8 cellular contexts compared by ENCODE assay signal in genomic region chr17:75753514-75754377, GRCh38. TPM values are rescaled to one million over a fixed set of nuclear protein-coding genes. Genes with fewer than 3 reads are reported as not detected.
DNase-seq lines count a peak whose midpoint lies in the region; ATAC-seq and TF ChIP-seq lines count a peak whose summit lies in the region.

No MANE protein-coding gene starts in this region.

- POLR2A ChIA-PET in AG04450 (lab: Yijun Ruan, JAX), result interaction anchor here (0.6 to 2.3 kb wide), 6 partner anchors 8 to 120 kb away, joined by 3 to 18 read pairs (median 10); partner anchors contain the start of gene GALK1

- H3K27me3 ChIP-seq in AG04450 (ENCODE audit: control insufficient read depth, insufficient read depth, low read length), result peaks cover 3% of the 10 kb centered on the region

- ATAC-seq in GM19035 (IDR thresholded peaks at IDR 0.05; ENCODE audit: unreplicated experiment), result peak; percentile 64
- ATAC-seq in central memory CD8-positive, alpha-beta T cell (replicated peaks; ENCODE audit: extremely low read depth, poor library complexity, severe bottlenecking), result peak; percentile 84
- peak; percentile 75 for ATAC-seq in left lobe of liver

- H3K36me3 Mint-ChIP-seq in central memory CD8-positive, alpha-beta T cell (ENCODE audit: insufficient read depth), result peaks cover 4% of the 10 kb centered on the region

- CTCF ChIA-PET in AG04450 (lab: Charles Lee), result interaction anchor here (0.5 to 9.9 kb wide), 29 partner anchors 9 to 633 kb away, joined by 3 to 214 read pairs (median 4); partner anchors contain the start of genes GALK1, RECQL5, SMIM5 and TMEM94

- peak; percentile 38 for TF ChIP-seq CTCF in AG04450 (IDR thresholded peaks at IDR 0.05; ENCODE audit: low read depth, low read length)
- peak; percentile 30; the same call in 1 of the 2 replicates for TF ChIP-seq CTCF in WI38 (IDR thresholded peaks at IDR 0.05; ENCODE audit: low read depth, low read length)

- H3K4me1 Mint-ChIP-seq in central memory CD8-positive, alpha-beta T cell, result peaks cover 19% of the 10 kb centered on the region

- peak overlapping the region; percentile 57 for H3K4me3 ChIP-seq in AG04450 (ENCODE audit: low read depth, low read length)
- H3K4me3 ChIP-seq in WI38 (ENCODE audit: low read depth, low read length), result peak overlapping the region; percentile 56

- H3K27ac ChIP-seq in AG04450 (ENCODE audit: low read depth, low read length) (no peak overlapping the region), KOPT-K1 (ENCODE audit: low read depth, low read length, poor library complexity, severe bottlenecking) (peak overlapping the region; percentile 59)

- no peak overlapping the region for H3K27ac Mint-ChIP-seq in central memory CD8-positive, alpha-beta T cell (ENCODE audit: low read depth)

- H3K4me3 Mint-ChIP-seq in central memory CD8-positive, alpha-beta T cell, result peak overlapping the region; percentile 67

- no peaks in the 10 kb centered on the region for H3K27me3 Mint-ChIP-seq in central memory CD8-positive, alpha-beta T cell

- H3K9me3 ChIP-seq in AG04450 (ENCODE audit: control insufficient read depth, insufficient read depth, low read length) (no peaks in the 10 kb centered on the region), KOPT-K1 (ENCODE audit: insufficient read depth, low read length, poor library complexity, severe bottlenecking) (no peaks in the 10 kb centered on the region)

- DNase-seq in AG04450 (ENCODE audit: low read depth, low spot score) (no peak), left lobe of liver (ENCODE audit: low spot score) (peak; percentile 76), GOT3 (lab: John Stamatoyannopoulos, UW) (no peak)
- DNase-seq in central memory CD8-positive, alpha-beta T cell (ENCODE audit: low spot score in 2 of 2), result peak; percentile 53 to 61
- peak in 2 of 3 donors; percentile 50 to 58 for DNase-seq in stimulated activated CD4-positive, alpha-beta T cell treated with anti-CD3 and anti-CD28 coated beads, TNF-alpha, amount 100 ng/mL, for 1 hour (ENCODE audit: low read depth in 3 of 3, low spot score in 1 of 3)

- peaks cover 10% of the 10 kb centered on the region for H3K36me3 ChIP-seq in KOPT-K1 (ENCODE audit: insufficient read depth, low read length)

- no peaks in the 10 kb centered on the region for H3K9me3 Mint-ChIP-seq in central memory CD8-positive, alpha-beta T cell

RNA-seq across cellular contexts. Expression of gene GALK1, which starts 11.2 kb away (rescaled TPM):
- polyA plus RNA-seq in AG04450 (2011; rRNA removed), result 12.4 and 16.8 TPM in 2 replicates
- polyA minus RNA-seq in AG04450 (2011; rRNA and poly(A)+ RNA removed), result 9.2 and 17.0 TPM in 2 replicates
- 90.9 TPM for total RNA-seq in left lobe of liver

RNA-seq across cellular contexts. Expression of gene UNK, which starts 30.9 kb away (rescaled TPM):
- polyA plus RNA-seq in AG04450 (2011; rRNA removed), result 11.1 and 11.4 TPM in 2 replicates
- polyA minus RNA-seq in AG04450 (2011; rRNA and poly(A)+ RNA removed), result 11.3 and 13.7 TPM in 2 replicates
- total RNA-seq in left lobe of liver, result 7.0 TPM

RNA-seq across cellular contexts. Expression of gene ITGB4, which starts 32.5 kb away (rescaled TPM):
- polyA plus RNA-seq in AG04450 (2011; rRNA removed), result 0.21 and 0.31 TPM in 2 replicates
- polyA minus RNA-seq in AG04450 (2011; rRNA and poly(A)+ RNA removed), result 0.61 and 1.3 TPM in 2 replicates
- 2.6 TPM for total RNA-seq in left lobe of liver

Comparison
In these comparisons a context has a peak if more than half of its experiments do, and no peak if none do; other contexts are left out.
1. DNase-seq: peak in central memory CD8-positive, alpha-beta T cell (2 of 2), left lobe of liver (single experiment) and stimulated activated CD4-positive, alpha-beta T cell treated with anti-CD3 and anti-CD28 coated beads, TNF-alpha, amount 100 ng/mL, for 1 hour (2 of 3); none in AG04450 (single experiment) and GOT3 (single experiment).
2. Peak in every context shown above with its lines, with median percentiles within 50 percentile points of each other: ATAC-seq.